8 cellular contexts compared by ENCODE assay signal in the genomic region with DNA sequence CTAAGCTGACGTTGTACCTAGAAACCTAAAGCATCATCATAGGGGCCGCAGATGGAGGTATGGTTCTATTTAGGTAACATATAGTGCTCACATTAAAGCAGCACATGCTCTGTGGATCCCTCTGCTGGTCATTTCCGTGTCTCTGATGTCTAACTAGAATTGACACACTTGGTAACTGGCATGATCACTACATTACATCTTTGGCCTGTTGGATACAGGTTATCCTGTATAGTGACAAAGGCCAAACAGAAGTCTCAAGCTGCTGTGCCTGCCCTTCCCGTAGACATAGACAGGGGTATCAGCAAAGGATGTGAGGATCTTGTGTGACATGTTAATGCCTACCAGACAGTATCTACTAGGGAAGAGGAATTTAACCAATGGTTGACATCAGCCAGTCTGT. TPM values are rescaled to one million over a fixed set of nuclear protein-coding genes. Genes with fewer than 3 reads are reported as not detected.
DNase-seq lines count a peak whose midpoint lies in the region; ATAC-seq and TF ChIP-seq lines count a peak whose summit lies in the region.

No MANE protein-coding gene starts in this region.

- no peaks in the 10 kb centered on the region for H3K9me3 ChIP-seq in breast epithelium

- peak in 2 of 3 donors; percentile 12 to 31 for DNase-seq in stimulated activated CD4-positive, alpha-beta T cell treated with anti-CD3 and anti-CD28 coated beads, Interleukin-12 subunit alpha, Interleukin-12 subunit beta, amount 100 ng/mL, for 48 hours (ENCODE audit: low read depth in 2 of 3, low spot score in 1 of 3)
- no peak for DNase-seq in stimulated activated CD4-positive, alpha-beta T cell treated with anti-CD3 and anti-CD28 coated beads, Interleukin-4, amount 100 ng/mL, for 4 hours
- DNase-seq in SHP77 treated with DMSO at 0.1 percent for 48 hours (lab: John Stamatoyannopoulos, UW) = peak; percentile 52
- no peak for DNase-seq in breast epithelium (ENCODE audit: low spot score in 2 of 2)
- peak; percentile 55 for DNase-seq in left kidney (ENCODE audit: low read depth, low spot score)
- DNase-seq in NCI-H2107 treated with DMSO at 0.1 percent for 48 hours (lab: John Stamatoyannopoulos, UW; ENCODE audit: unreplicated experiment) = no peak
- no peak for DNase-seq in GM19240 (ENCODE audit: insufficient read length, low spot score)

- TF ChIP-seq POLR2A in breast epithelium (IDR thresholded peaks at IDR 0.05) = no peak

- H3K36me3 ChIP-seq in breast epithelium = peaks cover 3% of the 10 kb centered on the region

- no peaks in the 10 kb centered on the region for H3K4me1 ChIP-seq in breast epithelium

- peak in 2 of 3 donors; percentile 24 to 48 for TF ChIP-seq CTCF in breast epithelium (IDR thresholded peaks at IDR 0.05)

- no peaks in the 10 kb centered on the region for H3K27me3 ChIP-seq in breast epithelium

- intact Hi-C loops in breast epithelium (cut with DNase I; ENCODE audit: low total_unique reads) = no loop called here

- ATAC-seq in HG03175 (IDR thresholded peaks at IDR 0.05; ENCODE audit: unreplicated experiment) = peak; percentile 64

- H3K4me3 ChIP-seq in breast epithelium = no peak overlapping the region

- no peak overlapping the region for H3K27ac ChIP-seq in breast epithelium

RNA-seq across cellular contexts. Expression of a gene that starts 51.2 kb away (rescaled TPM):
- total RNA-seq in breast epithelium = 100 to 1,000 TPM; 104 to 115 (median 108) TPM

Comparison
In these comparisons a context has a peak if more than half of its experiments do, and no peak if none do; other contexts are left out.
1. DNase-seq: peak in stimulated activated CD4-positive, alpha-beta T cell treated with anti-CD3 and anti-CD28 coated beads, Interleukin-12 subunit alpha, Interleukin-12 subunit beta, amount 100 ng/mL, for 48 hours (2 of 3), SHP77 treated with DMSO at 0.1 percent for 48 hours (single experiment) and left kidney (single experiment); none in stimulated activated CD4-positive, alpha-beta T cell treated with anti-CD3 and anti-CD28 coated beads, Interleukin-4, amount 100 ng/mL, for 4 hours (0 of 2), breast epithelium (0 of 2), NCI-H2107 treated with DMSO at 0.1 percent for 48 hours (single experiment) and GM19240 (single experiment).